ENCODE assay signal across 27 cellular contexts in the genomic region with DNA sequence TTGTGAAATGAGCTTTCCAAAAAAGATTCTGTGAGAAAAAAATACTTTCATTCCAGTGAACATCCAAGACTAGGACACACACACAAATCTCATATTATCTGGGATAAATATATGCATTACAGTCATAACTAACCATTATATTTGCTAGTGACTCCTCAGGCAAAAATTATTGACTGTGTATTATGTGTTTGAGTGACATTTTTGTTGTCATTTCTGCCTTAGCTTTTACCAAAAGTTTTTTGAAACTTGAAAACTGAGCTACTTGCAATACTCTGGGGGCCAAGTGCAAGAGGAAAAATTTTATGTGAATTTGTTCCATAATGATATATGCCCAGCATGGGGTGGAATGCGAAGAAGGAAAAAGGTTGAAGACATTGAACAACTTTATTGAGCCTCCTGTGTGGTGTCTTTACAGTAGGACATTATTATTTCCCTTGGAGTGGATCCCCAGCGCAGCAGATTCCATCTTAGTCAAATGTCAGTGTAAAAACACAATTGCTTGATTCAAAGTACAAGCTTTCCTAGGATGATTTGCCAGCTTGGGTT.
DNase-seq lines count a peak whose midpoint lies in the region; ATAC-seq and TF ChIP-seq lines count a peak whose summit lies in the region.
"Had no signal": no experiment of that assay in that cellular context is flagged by ENCODE, and none has a peak within 500 bp of the region (broad histone marks: within the 10 kb centered on the region; RNA-seq: fewer than 3 reads in every experiment).

No MANE protein-coding gene starts in this region.

- no peaks in the 10 kb centered on the region for H3K36me3 Mint-ChIP-seq in nephron (ENCODE audit: low read depth)
- H3K36me3 Mint-ChIP-seq in activated CD4-positive, alpha-beta T cell treated with anti-CD3 and anti-CD28 coated beads, Interleukin-2, amount 10 ng/mL, durations not matched to agents 24 days and 14 days (ENCODE audit: low read depth), result no peaks in the 10 kb centered on the region
- H3K36me3 Mint-ChIP-seq: CD14-positive monocyte had no signal

- TF ChIP-seq CTCF in A673 (conservative IDR thresholded peaks at IDR 0.05; ENCODE audit: low read depth, low read length), result no peak
- no peak for TF ChIP-seq CTCF in choroid plexus epithelial cell (conservative IDR thresholded peaks at IDR 0.05; ENCODE audit: low read depth, low read length)
- no peak for TF ChIP-seq CTCF in nephron (IDR thresholded peaks at IDR 0.05; ENCODE audit: unreplicated experiment in 3 of 3)

- ATAC-seq in GM19455 (IDR thresholded peaks at IDR 0.05; ENCODE audit: unreplicated experiment), result no peak
- ATAC-seq in GM21367 (IDR thresholded peaks at IDR 0.05; ENCODE audit: unreplicated experiment), result no peak
- ATAC-seq: K562, Panc1 had no signal

- no peaks in the 10 kb centered on the region for H3K9me3 Mint-ChIP-seq in nephron
- H3K9me3 Mint-ChIP-seq in activated CD4-positive, alpha-beta T cell treated with anti-CD3 and anti-CD28 coated beads, Interleukin-2, amount 10 ng/mL, durations not matched to agents 24 days and 14 days, result no peaks in the 10 kb centered on the region
- H3K9me3 Mint-ChIP-seq: HFFc6 had no signal

- BruUV-seq in A673 (replicated peaks; lab: Mats Ljungman, UMichigan), result no TSS peak

- H3K27ac ChIP-seq in A673 (ENCODE audit: low read depth, low read length, poor library complexity, severe bottlenecking), result no peak overlapping the region
- H3K27ac ChIP-seq: 22Rv1, RWPE1 had no signal

- CTCF ChIA-PET in A673 (lab: Charles Lee), result no interaction called here

- peak; percentile 35 for DNase-seq in A673 (ENCODE audit: low spot score)
- DNase-seq in SK-MEL-5 (ENCODE audit: low read depth, low spot score), result peak; percentile 81
- peak; percentile 17 for DNase-seq in choroid plexus epithelial cell (ENCODE audit: low read depth)
- DNase-seq in activated CD8-positive, alpha-beta memory T cell treated with anti-CD3 and anti-CD28 coated beads, Interleukin-2, amount 50 U/mL, for 48 hours, result no peak
- no peak for DNase-seq in activated CD4-positive, alpha-beta T cell treated with anti-CD3 and anti-CD28 coated beads, Interleukin-2, amount 10 ng/mL, durations not matched to agents 24 days and 14 days
- DNase-seq: ACHN, BE2C, Calu3, DMS79 treated with DMSO at 0.1 percent for 48 hours, GF-D8, H7, HFFc6, Kasumi-1, NCI-H1105 treated with DMSO at 0.1 percent for 48 hours, NCI-H146, NCI-H2029 treated with DMSO at 0.1 percent for 48 hours, NCI-H446 treated with DMSO at 0.1 percent for 48 hours, NCI-H526 treated with DMSO at 0.1 percent for 48 hours, SHP77 had no signal

- H3K27me3 Mint-ChIP-seq in nephron (ENCODE audit: low read depth), result no peaks in the 10 kb centered on the region
- no peaks in the 10 kb centered on the region for H3K27me3 Mint-ChIP-seq in activated CD4-positive, alpha-beta T cell treated with anti-CD3 and anti-CD28 coated beads, Interleukin-2, amount 10 ng/mL, durations not matched to agents 24 days and 14 days

- H3K27ac Mint-ChIP-seq in nephron, result peak overlapping the region in 2 of 3 experiments; percentile 22 to 69
- no peak overlapping the region for H3K27ac Mint-ChIP-seq in activated CD4-positive, alpha-beta T cell treated with anti-CD3 and anti-CD28 coated beads, Interleukin-2, amount 10 ng/mL, durations not matched to agents 24 days and 14 days
- H3K27ac Mint-ChIP-seq: CD14-positive monocyte, HFFc6 had no signal

- no peaks in the 10 kb centered on the region for H3K27me3 ChIP-seq in A673 (replicated peaks; ENCODE audit: insufficient read depth, low read depth, low read length, poor library complexity)

- in situ Hi-C loops in SK-MEL-5 (cut with HindIII; ENCODE audit: low pct_unique_long_range_greater_than_20kb, low sequenced_read_pairs), result no loop called here

- no peak overlapping the region for H3K4me3 ChIP-seq in A673 (ENCODE audit: low read depth, low read length, poor library complexity, severe bottlenecking)
- H3K4me3 ChIP-seq in choroid plexus epithelial cell (ENCODE audit: low read depth, low read length), result no peak overlapping the region
- H3K4me3 ChIP-seq: K562 had no signal

- no peaks in the 10 kb centered on the region for H3K36me3 ChIP-seq in A673 (ENCODE audit: insufficient read depth, low read length, poor library complexity, severe bottlenecking)
- H3K36me3 ChIP-seq: BE2C had no signal

- H3K9me3 ChIP-seq in A673 (ENCODE audit: low read depth, low read length, poor library complexity, severe bottlenecking), result no peaks in the 10 kb centered on the region
- H3K9me3 ChIP-seq: BE2C had no signal

- POLR2A ChIA-PET in A673 (lab: Charles Lee; ENCODE audit: low non-redundant PET), result no interaction called here

- H3K4me1 ChIP-seq in A673 (ENCODE audit: insufficient read depth, low read length, poor library complexity, severe bottlenecking), result no peaks in the 10 kb centered on the region
- H3K4me1 ChIP-seq: BE2C had no signal

- H3K4me3 Mint-ChIP-seq in nephron, result no peak overlapping the region
- no peak overlapping the region for H3K4me3 Mint-ChIP-seq in activated CD4-positive, alpha-beta T cell treated with anti-CD3 and anti-CD28 coated beads, Interleukin-2, amount 10 ng/mL, durations not matched to agents 24 days and 14 days
- H3K4me3 Mint-ChIP-seq: CD14-positive monocyte, HFFc6 had no signal

- intact Hi-C loops in A673 (cut with micrococcal nuclease; ENCODE audit: unreplicated experiment), result no loop called here
- intact Hi-C loops in activated CD4-positive, alpha-beta T cell treated with anti-CD3 and anti-CD28 coated beads, Interleukin-2, amount 10 ng/mL, durations not matched to agents 24 days and 14 days (cut with micrococcal nuclease), result no loop called here

- peaks cover 15% of the 10 kb centered on the region for H3K4me1 Mint-ChIP-seq in nephron
- H3K4me1 Mint-ChIP-seq in activated CD4-positive, alpha-beta T cell treated with anti-CD3 and anti-CD28 coated beads, Interleukin-2, amount 10 ng/mL, durations not matched to agents 24 days and 14 days, result no peaks in the 10 kb centered on the region
- H3K4me1 Mint-ChIP-seq: CD14-positive monocyte had no signal

Comparison
In these comparisons a context has a peak if more than half of its experiments do, and no peak if none do; other contexts are left out.
1. DNase-seq: peak in A673 (single experiment), SK-MEL-5 (single experiment) and choroid plexus epithelial cell (single experiment); none in activated CD8-positive, alpha-beta memory T cell treated with anti-CD3 and anti-CD28 coated beads, Interleukin-2, amount 50 U/mL, for 48 hours (single experiment) and activated CD4-positive, alpha-beta T cell treated with anti-CD3 and anti-CD28 coated beads, Interleukin-2, amount 10 ng/mL, durations not matched to agents 24 days and 14 days (single experiment).